Comparison of ENCODE assay signal across 21 cellular contexts in the genomic region with DNA sequence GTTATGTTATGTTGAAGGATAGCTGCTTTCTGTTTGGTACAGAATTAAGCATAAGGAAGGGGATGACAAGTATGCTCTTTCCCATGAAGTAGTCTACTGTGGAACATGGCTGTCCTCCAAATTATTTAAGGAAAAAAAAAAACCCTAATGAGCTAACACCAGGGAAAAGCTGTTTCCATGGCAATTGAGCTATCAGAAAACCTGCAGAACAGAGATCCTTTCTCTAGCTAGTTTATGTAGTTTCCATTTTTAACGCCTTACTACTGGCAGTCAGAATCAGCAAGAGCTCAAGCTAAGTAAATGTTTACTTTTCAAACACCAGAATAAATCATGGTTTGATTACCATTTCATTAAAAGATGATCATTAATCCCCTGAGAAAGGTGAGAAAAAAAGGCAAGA.
"Had no signal": no experiment of that assay in that cellular context is flagged by ENCODE, and none has a peak within 500 bp of the region (broad histone marks: within the 10 kb centered on the region; RNA-seq: fewer than 3 reads in every experiment).

No MANE protein-coding gene starts in this region.

- H3K4me3 Mint-ChIP-seq: activated naive CD4-positive, alpha-beta T cell treated with anti-CD3 and anti-CD28 coated beads for 36 hours; activated naive CD8-positive, alpha-beta T cell treated with anti-CD3 and anti-CD28 coated beads, Interleukin-2, amount 10 ng/mL, durations not matched to agents 7 days and 5 days; naive thymus-derived CD8-positive, alpha-beta T cell; stimulated activated memory B cell treated with anti-CD40 and anti-IgM and Interleukin-4, amounts not matched to agents 10 μg/mL and 1 μg/mL and 100 μg/mL, for 72 hours; T-helper 1 cell treated with Interleukin-12 subunit alpha and Interleukin-12 subunit beta and Interleukin-4 antibody, amounts not matched to agents 30 μg/mL and 1 μg/mL, for 36 hours; WTC11 had no signal

- H3K27me3 Mint-ChIP-seq: activated naive CD8-positive, alpha-beta T cell treated with anti-CD3 and anti-CD28 coated beads, Interleukin-2, amount 10 ng/mL, durations not matched to agents 7 days and 5 days; naive thymus-derived CD8-positive, alpha-beta T cell; stimulated activated memory B cell treated with anti-CD40 and anti-IgM and Interleukin-4, amounts not matched to agents 10 μg/mL and 1 μg/mL and 100 μg/mL, for 72 hours had no signal

- H3K27ac ChIP-seq: left lung, ovary, stomach had no signal

- H3K36me3 Mint-ChIP-seq: activated naive CD8-positive, alpha-beta T cell treated with anti-CD3 and anti-CD28 coated beads, Interleukin-2, amount 10 ng/mL, durations not matched to agents 7 days and 5 days; naive thymus-derived CD8-positive, alpha-beta T cell; stimulated activated memory B cell treated with anti-CD40 and anti-IgM and Interleukin-4, amounts not matched to agents 10 μg/mL and 1 μg/mL and 100 μg/mL, for 72 hours; WTC11 had no signal

- H3K36me3 ChIP-seq: left lung, ovary, stomach had no signal

- FAIRE-seq: colon, endothelial cell of umbilical vein, small intestine had no signal

- H3K27ac Mint-ChIP-seq: activated naive CD4-positive, alpha-beta T cell treated with anti-CD3 and anti-CD28 coated beads for 36 hours; activated naive CD8-positive, alpha-beta T cell treated with anti-CD3 and anti-CD28 coated beads, Interleukin-2, amount 10 ng/mL, durations not matched to agents 7 days and 5 days; naive thymus-derived CD8-positive, alpha-beta T cell; stimulated activated memory B cell treated with anti-CD40 and anti-IgM and Interleukin-4, amounts not matched to agents 10 μg/mL and 1 μg/mL and 100 μg/mL, for 72 hours; T-helper 1 cell treated with Interleukin-12 subunit alpha and Interleukin-12 subunit beta and Interleukin-4 antibody, amounts not matched to agents 30 μg/mL and 1 μg/mL, for 36 hours; WTC11 had no signal

- ATAC-seq: esophagus mucosa; left lung; naive thymus-derived CD8-positive, alpha-beta T cell; sciatic nerve; stimulated activated memory B cell treated with anti-CD40 and anti-IgM and Interleukin-4, amounts not matched to agents 10 μg/mL and 1 μg/mL and 100 μg/mL, for 72 hours; WTC11 had no signal

- H3K4me3 ChIP-seq: left lung, ovary, stomach had no signal

- H3K4me1 ChIP-seq: left lung, stomach had no signal

- DNase-seq: activated CD4-positive, alpha-beta T cell treated with anti-CD3 and anti-CD28 coated beads, Interleukin-2, amount 50 U/mL, for 4 hours; activated naive CD4-positive, alpha-beta T cell treated with anti-CD3 and anti-CD28 coated beads for 36 hours; activated naive CD8-positive, alpha-beta T cell treated with anti-CD3 and anti-CD28 coated beads, Interleukin-2, amount 10 ng/mL, durations not matched to agents 7 days and 5 days; activated T-cell treated with anti-CD3 and anti-CD28 coated beads, Interleukin-2, amount 50 U/mL, for 48 hours; amniotic stem cell; effector memory CD4-positive, alpha-beta T cell; foreskin melanocyte; kidney glomerular epithelial cell; left lung; naive thymus-derived CD8-positive, alpha-beta T cell; ovary; small intestine; stimulated activated CD4-positive, alpha-beta T cell treated with anti-CD3 and anti-CD28 coated beads, Interleukin-15, amount 100 ng/mL, for 24 hours; stomach had no signal

- H3K9me3 ChIP-seq: left lung, ovary, stomach had no signal

- H3K4me1 Mint-ChIP-seq: activated naive CD8-positive, alpha-beta T cell treated with anti-CD3 and anti-CD28 coated beads, Interleukin-2, amount 10 ng/mL, durations not matched to agents 7 days and 5 days; naive thymus-derived CD8-positive, alpha-beta T cell; stimulated activated memory B cell treated with anti-CD40 and anti-IgM and Interleukin-4, amounts not matched to agents 10 μg/mL and 1 μg/mL and 100 μg/mL, for 72 hours; WTC11 had no signal

- H3K27me3 ChIP-seq: left lung, ovary, stomach had no signal

- H3K9me3 Mint-ChIP-seq: activated naive CD8-positive, alpha-beta T cell treated with anti-CD3 and anti-CD28 coated beads, Interleukin-2, amount 10 ng/mL, durations not matched to agents 7 days and 5 days; T-helper 1 cell treated with Interleukin-12 subunit alpha and Interleukin-12 subunit beta and Interleukin-4 antibody, amounts not matched to agents 30 μg/mL and 1 μg/mL, for 36 hours had no signal
